26 cellular contexts compared by ENCODE assay signal in genomic region chr2:214966420-214966819, GRCh38.
"Had no signal": no experiment of that assay in that cellular context is flagged by ENCODE, and none has a peak within 500 bp of the region (broad histone marks: within the 10 kb centered on the region; RNA-seq: fewer than 3 reads in every experiment).

No MANE protein-coding gene starts in this region.

- H3K4me1 ChIP-seq: parathyroid adenoma, psoas muscle, sigmoid colon, stomach, thyroid gland, tibial nerve, upper lobe of left lung, vagina had no signal

- H3K4me3 ChIP-seq: ovary, psoas muscle, sigmoid colon, stomach, thoracic aorta, thyroid gland, tibial nerve, upper lobe of left lung, vagina had no signal

- H3K79me2 ChIP-seq: parathyroid adenoma had no signal

- H3K27ac ChIP-seq: ovary, parathyroid adenoma, psoas muscle, sigmoid colon, stomach, thoracic aorta, thyroid gland, tibial nerve, upper lobe of left lung, vagina had no signal

- H2AFZ ChIP-seq: parathyroid adenoma had no signal

- DNase-seq: naive thymus-derived CD8-positive, alpha-beta T cell; nephron progenitor cell; occipital lobe; ovary; posterior cingulate gyrus; psoas muscle; right cardiac atrium; sigmoid colon; small intestine; stimulated activated CD4-positive, alpha-beta T cell treated with anti-CD3 and anti-CD28 coated beads, Interleukin-15, amount 100 ng/mL, for 24 hours; stimulated activated CD4-positive, alpha-beta T cell treated with anti-CD3 and anti-CD28 coated beads, Interleukin-2, amount 100 ng/mL, for 24 hours; stimulated activated CD4-positive, alpha-beta T cell treated with anti-CD3 and anti-CD28 coated beads, Interleukin-2, amount 100 ng/mL, for 48 hours; stimulated activated CD4-positive, alpha-beta T cell treated with anti-CD3 and anti-CD28 coated beads, Interleukin-4, amount 100 ng/mL, for 24 hours; stimulated activated naive B cell treated with anti-CD40 and anti-IgM and Interleukin-4, amounts not matched to agents 10 μg/mL and 1 μg/mL and 100 μg/mL, for 72 hours; stimulated activated naive CD4-positive, alpha-beta T cell treated with Interleukin-2 at 50 U/mL for 16 hours; stomach; thyroid gland; trophoblast cell; upper lobe of left lung had no signal

- FAIRE-seq: small intestine, urothelium cell line had no signal

- H3K36me3 ChIP-seq: ovary, sigmoid colon, stomach, thoracic aorta, thyroid gland, tibial nerve, upper lobe of left lung, vagina had no signal

- H3K9me3 ChIP-seq: ovary, thoracic aorta, thyroid gland, vagina had no signal

- H3K9ac ChIP-seq: parathyroid adenoma had no signal

- H3K27me3 ChIP-seq: ovary, sigmoid colon, stomach, thyroid gland, tibial nerve, upper lobe of left lung, vagina had no signal

- ATAC-seq: naive thymus-derived CD8-positive, alpha-beta T cell; natural killer cell treated with Interleukin-12 subunit alpha and Interleukin-12 subunit beta and Interleukin-15 and Interleukin-18, amount 100 ng/mL, for 72 hours; psoas muscle; right cardiac atrium; stimulated activated effector memory CD8-positive, alpha-beta T cell treated with anti-CD3 and anti-CD28 coated beads, Interleukin-12 subunit alpha, Interleukin-12 subunit beta, amount 100 ng/mL, for 72 hours; stimulated activated naive B cell treated with anti-CD40 and anti-IgM and Interleukin-4, amounts not matched to agents 10 μg/mL and 1 μg/mL and 100 μg/mL, for 72 hours had no signal
